Comparison of ENCODE assay signal across 1 cellular context in the genomic region with DNA sequence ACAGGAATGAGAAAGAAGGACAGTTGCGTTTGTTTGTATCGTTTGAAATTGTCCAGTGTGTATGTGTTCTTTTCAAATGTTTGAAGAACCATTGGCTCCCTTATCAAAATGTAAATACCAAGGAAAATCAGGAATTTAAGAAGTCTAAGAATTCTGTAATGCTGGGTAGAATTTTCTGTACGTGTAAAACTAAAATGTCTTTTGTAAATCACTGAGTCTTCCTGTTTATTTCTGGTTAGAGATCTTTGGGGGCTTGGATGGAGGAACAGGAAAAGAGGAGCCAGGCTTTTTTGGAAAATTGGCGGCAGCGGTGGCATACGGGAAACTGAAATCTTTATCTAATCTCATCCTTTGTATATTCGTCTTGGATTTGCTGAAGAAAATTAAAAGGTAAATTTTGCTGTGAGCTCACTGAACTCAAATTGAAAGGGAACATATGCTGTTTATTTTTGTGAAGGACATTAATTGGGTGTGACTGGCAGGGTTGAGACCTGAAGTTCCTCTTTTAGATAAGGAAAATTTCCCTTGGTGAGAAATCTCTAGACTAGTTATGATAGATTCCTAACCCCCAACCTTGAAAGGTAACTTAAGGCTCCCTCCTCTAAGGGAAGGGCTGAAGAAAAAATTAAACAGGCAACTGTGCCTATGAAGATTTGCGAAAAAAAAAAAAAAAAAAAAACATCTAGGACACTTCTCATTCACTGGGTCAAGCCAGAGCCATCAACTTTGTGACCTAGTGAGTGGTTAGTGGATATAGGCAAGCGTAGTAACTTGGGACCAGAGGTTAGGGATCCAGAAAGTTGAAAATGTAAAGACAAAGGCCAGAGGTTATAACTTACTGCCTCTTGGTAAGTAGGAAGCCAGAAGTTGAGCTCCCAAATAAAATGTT.
TF ChIP-seq lines count a peak whose summit lies in the region.

No MANE protein-coding gene starts in this region.

TF ChIP-seq in WTC11, 78 proteins besides CTCF, POLR2A, EP300 and RAD21 (continued from another document and continues in another):
- TF ChIP-seq, protein P1, sequence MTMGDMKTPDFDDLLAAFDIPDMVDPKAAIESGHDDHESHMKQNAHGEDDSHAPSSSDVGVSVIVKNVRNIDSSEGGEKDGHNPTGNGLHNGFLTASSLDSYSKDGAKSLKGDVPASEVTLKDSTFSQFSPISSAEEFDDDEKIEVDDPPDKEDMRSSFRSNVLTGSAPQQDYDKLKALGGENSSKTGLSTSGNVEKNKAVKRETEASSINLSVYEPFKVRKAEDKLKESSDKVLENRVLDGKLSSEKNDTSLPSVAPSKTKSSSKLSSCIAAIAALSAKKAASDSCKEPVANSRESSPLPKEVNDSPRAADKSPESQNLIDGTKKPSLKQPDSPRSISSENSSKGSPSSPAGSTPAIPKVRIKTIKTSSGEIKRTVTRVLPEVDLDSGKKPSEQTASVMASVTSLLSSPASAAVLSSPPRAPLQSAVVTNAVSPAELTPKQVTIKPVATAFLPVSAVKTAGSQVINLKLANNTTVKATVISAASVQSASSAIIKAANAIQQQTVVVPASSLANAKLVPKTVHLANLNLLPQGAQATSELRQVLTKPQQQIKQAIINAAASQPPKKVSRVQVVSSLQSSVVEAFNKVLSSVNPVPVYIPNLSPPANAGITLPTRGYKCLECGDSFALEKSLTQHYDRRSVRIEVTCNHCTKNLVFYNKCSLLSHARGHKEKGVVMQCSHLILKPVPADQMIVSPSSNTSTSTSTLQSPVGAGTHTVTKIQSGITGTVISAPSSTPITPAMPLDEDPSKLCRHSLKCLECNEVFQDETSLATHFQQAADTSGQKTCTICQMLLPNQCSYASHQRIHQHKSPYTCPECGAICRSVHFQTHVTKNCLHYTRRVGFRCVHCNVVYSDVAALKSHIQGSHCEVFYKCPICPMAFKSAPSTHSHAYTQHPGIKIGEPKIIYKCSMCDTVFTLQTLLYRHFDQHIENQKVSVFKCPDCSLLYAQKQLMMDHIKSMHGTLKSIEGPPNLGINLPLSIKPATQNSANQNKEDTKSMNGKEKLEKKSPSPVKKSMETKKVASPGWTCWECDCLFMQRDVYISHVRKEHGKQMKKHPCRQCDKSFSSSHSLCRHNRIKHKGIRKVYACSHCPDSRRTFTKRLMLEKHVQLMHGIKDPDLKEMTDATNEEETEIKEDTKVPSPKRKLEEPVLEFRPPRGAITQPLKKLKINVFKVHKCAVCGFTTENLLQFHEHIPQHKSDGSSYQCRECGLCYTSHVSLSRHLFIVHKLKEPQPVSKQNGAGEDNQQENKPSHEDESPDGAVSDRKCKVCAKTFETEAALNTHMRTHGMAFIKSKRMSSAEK (CRISPR knock-in tag; IDR thresholded peaks at IDR 0.05; ENCODE audit: borderline replicate concordance): no peak
- TF ChIP-seq ZBTB21 (CRISPR knock-in tag; IDR thresholded peaks at IDR 0.05; ENCODE audit: borderline replicate concordance) (no peak), TP53 (CRISPR knock-in tag; IDR thresholded peaks at IDR 0.05) (no peak), ZNF423 (CRISPR knock-in tag; IDR thresholded peaks at IDR 0.05) (no peak), GABPB1 (CRISPR knock-in tag; IDR thresholded peaks at IDR 0.05) (no peak), ELF4 (CRISPR knock-in tag; IDR thresholded peaks at IDR 0.05; ENCODE audit: low read depth) (no peak), JUN (CRISPR knock-in tag; IDR thresholded peaks at IDR 0.05) (no peak)
- TF ChIP-seq, protein P2, sequence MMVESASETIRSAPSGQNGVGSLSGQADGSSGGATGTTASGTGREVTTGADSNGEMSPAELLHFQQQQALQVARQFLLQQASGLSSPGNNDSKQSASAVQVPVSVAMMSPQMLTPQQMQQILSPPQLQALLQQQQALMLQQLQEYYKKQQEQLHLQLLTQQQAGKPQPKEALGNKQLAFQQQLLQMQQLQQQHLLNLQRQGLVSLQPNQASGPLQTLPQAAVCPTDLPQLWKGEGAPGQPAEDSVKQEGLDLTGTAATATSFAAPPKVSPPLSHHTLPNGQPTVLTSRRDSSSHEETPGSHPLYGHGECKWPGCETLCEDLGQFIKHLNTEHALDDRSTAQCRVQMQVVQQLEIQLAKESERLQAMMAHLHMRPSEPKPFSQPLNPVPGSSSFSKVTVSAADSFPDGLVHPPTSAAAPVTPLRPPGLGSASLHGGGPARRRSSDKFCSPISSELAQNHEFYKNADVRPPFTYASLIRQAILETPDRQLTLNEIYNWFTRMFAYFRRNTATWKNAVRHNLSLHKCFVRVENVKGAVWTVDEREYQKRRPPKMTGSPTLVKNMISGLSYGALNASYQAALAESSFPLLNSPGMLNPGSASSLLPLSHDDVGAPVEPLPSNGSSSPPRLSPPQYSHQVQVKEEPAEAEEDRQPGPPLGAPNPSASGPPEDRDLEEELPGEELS (CRISPR knock-in tag; IDR thresholded peaks at IDR 0.05): no peak
- TF ChIP-seq, protein P3, sequence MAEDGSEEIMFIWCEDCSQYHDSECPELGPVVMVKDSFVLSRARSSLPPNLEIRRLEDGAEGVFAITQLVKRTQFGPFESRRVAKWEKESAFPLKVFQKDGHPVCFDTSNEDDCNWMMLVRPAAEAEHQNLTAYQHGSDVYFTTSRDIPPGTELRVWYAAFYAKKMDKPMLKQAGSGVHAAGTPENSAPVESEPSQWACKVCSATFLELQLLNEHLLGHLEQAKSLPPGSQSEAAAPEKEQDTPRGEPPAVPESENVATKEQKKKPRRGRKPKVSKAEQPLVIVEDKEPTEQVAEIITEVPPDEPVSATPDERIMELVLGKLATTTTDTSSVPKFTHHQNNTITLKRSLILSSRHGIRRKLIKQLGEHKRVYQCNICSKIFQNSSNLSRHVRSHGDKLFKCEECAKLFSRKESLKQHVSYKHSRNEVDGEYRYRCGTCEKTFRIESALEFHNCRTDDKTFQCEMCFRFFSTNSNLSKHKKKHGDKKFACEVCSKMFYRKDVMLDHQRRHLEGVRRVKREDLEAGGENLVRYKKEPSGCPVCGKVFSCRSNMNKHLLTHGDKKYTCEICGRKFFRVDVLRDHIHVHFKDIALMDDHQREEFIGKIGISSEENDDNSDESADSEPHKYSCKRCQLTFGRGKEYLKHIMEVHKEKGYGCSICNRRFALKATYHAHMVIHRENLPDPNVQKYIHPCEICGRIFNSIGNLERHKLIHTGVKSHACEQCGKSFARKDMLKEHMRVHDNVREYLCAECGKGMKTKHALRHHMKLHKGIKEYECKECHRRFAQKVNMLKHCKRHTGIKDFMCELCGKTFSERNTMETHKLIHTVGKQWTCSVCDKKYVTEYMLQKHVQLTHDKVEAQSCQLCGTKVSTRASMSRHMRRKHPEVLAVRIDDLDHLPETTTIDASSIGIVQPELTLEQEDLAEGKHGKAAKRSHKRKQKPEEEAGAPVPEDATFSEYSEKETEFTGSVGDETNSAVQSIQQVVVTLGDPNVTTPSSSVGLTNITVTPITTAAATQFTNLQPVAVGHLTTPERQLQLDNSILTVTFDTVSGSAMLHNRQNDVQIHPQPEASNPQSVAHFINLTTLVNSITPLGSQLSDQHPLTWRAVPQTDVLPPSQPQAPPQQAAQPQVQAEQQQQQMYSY (CRISPR knock-in tag; IDR thresholded peaks at IDR 0.05): no peak
- TF ChIP-seq, protein P4, sequence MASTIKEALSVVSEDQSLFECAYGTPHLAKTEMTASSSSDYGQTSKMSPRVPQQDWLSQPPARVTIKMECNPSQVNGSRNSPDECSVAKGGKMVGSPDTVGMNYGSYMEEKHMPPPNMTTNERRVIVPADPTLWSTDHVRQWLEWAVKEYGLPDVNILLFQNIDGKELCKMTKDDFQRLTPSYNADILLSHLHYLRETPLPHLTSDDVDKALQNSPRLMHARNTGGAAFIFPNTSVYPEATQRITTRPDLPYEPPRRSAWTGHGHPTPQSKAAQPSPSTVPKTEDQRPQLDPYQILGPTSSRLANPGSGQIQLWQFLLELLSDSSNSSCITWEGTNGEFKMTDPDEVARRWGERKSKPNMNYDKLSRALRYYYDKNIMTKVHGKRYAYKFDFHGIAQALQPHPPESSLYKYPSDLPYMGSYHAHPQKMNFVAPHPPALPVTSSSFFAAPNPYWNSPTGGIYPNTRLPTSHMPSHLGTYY (CRISPR knock-in tag; IDR thresholded peaks at IDR 0.05): no peak
- TF ChIP-seq, protein P5, sequence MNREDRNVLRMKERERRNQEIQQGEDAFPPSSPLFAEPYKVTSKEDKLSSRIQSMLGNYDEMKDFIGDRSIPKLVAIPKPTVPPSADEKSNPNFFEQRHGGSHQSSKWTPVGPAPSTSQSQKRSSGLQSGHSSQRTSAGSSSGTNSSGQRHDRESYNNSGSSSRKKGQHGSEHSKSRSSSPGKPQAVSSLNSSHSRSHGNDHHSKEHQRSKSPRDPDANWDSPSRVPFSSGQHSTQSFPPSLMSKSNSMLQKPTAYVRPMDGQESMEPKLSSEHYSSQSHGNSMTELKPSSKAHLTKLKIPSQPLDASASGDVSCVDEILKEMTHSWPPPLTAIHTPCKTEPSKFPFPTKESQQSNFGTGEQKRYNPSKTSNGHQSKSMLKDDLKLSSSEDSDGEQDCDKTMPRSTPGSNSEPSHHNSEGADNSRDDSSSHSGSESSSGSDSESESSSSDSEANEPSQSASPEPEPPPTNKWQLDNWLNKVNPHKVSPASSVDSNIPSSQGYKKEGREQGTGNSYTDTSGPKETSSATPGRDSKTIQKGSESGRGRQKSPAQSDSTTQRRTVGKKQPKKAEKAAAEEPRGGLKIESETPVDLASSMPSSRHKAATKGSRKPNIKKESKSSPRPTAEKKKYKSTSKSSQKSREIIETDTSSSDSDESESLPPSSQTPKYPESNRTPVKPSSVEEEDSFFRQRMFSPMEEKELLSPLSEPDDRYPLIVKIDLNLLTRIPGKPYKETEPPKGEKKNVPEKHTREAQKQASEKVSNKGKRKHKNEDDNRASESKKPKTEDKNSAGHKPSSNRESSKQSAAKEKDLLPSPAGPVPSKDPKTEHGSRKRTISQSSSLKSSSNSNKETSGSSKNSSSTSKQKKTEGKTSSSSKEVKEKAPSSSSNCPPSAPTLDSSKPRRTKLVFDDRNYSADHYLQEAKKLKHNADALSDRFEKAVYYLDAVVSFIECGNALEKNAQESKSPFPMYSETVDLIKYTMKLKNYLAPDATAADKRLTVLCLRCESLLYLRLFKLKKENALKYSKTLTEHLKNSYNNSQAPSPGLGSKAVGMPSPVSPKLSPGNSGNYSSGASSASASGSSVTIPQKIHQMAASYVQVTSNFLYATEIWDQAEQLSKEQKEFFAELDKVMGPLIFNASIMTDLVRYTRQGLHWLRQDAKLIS (CRISPR knock-in tag; IDR thresholded peaks at IDR 0.05; ENCODE audit: borderline replicate concordance): no peak
- TF ChIP-seq, protein P6, sequence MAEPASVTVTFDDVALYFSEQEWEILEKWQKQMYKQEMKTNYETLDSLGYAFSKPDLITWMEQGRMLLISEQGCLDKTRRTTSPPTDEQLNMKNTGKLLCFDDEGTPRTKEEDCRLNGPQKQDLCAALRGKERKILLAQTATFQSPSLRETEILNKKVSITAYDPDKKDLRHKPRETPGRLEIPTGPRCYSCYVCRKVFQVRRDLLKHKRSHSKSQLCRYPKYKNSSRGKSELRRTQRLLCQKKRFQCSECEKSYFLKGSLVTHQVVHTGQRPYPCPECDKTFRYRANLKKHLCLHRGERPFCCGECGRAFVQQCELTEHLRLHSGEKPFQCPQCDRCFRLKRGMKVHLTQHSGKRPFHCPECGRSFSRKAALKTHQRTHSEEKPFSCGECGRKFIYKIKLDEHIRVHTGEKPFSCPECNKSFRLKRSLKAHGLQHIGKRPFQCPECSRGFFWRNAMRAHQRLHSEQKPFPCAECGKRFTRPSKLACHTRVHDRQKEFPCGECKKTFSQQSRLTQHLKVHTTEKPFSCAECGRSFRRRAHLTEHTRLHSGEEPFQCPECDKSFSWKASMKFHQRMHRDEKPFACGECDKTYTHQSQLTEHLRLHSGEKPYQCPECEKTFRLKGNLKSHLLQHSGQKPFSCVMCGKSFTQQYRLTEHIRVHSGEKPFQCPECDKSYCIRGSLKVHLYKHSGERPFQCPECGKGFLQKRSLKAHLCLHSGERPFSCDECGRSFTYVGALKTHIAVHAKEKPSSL (CRISPR knock-in tag; conservative IDR thresholded peaks at IDR 0.05): no peak
- TF ChIP-seq, protein P7, sequence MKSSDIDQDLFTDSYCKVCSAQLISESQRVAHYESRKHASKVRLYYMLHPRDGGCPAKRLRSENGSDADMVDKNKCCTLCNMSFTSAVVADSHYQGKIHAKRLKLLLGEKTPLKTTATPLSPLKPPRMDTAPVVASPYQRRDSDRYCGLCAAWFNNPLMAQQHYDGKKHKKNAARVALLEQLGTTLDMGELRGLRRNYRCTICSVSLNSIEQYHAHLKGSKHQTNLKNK (CRISPR knock-in tag; IDR thresholded peaks at IDR 0.05): no peak
- TF ChIP-seq, protein P8, sequence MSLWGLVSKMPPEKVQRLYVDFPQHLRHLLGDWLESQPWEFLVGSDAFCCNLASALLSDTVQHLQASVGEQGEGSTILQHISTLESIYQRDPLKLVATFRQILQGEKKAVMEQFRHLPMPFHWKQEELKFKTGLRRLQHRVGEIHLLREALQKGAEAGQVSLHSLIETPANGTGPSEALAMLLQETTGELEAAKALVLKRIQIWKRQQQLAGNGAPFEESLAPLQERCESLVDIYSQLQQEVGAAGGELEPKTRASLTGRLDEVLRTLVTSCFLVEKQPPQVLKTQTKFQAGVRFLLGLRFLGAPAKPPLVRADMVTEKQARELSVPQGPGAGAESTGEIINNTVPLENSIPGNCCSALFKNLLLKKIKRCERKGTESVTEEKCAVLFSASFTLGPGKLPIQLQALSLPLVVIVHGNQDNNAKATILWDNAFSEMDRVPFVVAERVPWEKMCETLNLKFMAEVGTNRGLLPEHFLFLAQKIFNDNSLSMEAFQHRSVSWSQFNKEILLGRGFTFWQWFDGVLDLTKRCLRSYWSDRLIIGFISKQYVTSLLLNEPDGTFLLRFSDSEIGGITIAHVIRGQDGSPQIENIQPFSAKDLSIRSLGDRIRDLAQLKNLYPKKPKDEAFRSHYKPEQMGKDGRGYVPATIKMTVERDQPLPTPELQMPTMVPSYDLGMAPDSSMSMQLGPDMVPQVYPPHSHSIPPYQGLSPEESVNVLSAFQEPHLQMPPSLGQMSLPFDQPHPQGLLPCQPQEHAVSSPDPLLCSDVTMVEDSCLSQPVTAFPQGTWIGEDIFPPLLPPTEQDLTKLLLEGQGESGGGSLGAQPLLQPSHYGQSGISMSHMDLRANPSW (CRISPR knock-in tag; conservative IDR thresholded peaks at IDR 0.05; ENCODE audit: low read depth): no peak
- TF ChIP-seq, protein P9, sequence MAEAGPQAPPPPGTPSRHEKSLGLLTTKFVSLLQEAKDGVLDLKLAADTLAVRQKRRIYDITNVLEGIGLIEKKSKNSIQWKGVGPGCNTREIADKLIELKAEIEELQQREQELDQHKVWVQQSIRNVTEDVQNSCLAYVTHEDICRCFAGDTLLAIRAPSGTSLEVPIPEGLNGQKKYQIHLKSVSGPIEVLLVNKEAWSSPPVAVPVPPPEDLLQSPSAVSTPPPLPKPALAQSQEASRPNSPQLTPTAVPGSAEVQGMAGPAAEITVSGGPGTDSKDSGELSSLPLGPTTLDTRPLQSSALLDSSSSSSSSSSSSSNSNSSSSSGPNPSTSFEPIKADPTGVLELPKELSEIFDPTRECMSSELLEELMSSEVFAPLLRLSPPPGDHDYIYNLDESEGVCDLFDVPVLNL (CRISPR knock-in tag; IDR thresholded peaks at IDR 0.05; ENCODE audit: borderline replicate concordance, low read depth): no peak
- TF ChIP-seq, protein P10, sequence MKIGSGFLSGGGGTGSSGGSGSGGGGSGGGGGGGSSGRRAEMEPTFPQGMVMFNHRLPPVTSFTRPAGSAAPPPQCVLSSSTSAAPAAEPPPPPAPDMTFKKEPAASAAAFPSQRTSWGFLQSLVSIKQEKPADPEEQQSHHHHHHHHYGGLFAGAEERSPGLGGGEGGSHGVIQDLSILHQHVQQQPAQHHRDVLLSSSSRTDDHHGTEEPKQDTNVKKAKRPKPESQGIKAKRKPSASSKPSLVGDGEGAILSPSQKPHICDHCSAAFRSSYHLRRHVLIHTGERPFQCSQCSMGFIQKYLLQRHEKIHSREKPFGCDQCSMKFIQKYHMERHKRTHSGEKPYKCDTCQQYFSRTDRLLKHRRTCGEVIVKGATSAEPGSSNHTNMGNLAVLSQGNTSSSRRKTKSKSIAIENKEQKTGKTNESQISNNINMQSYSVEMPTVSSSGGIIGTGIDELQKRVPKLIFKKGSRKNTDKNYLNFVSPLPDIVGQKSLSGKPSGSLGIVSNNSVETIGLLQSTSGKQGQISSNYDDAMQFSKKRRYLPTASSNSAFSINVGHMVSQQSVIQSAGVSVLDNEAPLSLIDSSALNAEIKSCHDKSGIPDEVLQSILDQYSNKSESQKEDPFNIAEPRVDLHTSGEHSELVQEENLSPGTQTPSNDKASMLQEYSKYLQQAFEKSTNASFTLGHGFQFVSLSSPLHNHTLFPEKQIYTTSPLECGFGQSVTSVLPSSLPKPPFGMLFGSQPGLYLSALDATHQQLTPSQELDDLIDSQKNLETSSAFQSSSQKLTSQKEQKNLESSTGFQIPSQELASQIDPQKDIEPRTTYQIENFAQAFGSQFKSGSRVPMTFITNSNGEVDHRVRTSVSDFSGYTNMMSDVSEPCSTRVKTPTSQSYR (CRISPR knock-in tag; IDR thresholded peaks at IDR 0.05): no peak
